7 cellular contexts compared by ENCODE assay signal in the genomic region with DNA sequence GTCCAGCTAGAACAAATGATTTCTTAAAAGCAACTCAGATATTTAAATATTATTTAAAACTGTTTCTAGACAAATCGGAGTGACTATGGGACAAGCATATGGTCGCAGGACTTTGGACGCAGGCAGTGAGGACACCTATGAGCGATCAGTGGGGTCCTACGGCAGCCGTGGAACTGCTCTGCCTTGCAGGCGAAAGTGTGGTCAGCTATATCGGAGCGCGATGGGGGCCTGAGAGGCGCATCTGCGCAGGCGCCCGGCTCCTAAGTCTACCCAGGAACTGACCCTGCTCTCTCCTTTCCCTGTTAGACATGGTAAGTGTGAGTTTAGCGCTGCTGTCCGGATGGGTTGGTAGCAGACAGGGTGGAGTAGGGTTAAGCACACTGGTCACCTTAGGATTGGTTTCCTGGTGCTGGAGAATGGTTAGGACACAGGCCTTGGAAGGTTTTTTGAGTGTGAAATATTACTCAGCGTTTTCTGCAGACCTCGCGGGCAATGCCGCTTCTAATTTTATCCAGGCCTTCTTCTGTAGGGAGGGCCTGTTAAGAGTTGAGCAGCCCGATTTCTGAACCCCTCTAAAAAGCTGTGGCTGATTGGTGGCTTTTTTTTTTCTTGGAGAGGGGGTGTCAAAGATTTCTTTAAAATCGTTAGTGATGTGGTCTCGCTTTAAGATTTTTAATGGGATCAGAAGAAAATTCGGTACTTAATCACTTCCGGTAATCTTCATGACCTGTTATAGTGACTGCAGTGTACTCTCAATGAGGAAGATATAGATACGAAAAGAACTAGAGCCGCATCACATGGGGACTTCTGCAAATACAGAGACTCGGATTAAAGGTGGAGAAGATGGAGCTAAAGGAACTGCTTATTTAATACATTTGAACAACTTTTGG. TPM values are rescaled to one million over a fixed set of nuclear protein-coding genes. Genes with fewer than 3 reads are reported as not detected.
A peak's percentile ranks its signal among the peaks of the same experiment; 100 is the strongest.
DNase-seq lines count a peak whose midpoint lies in the region; ATAC-seq and TF ChIP-seq lines count a peak whose summit lies in the region.

A gene (plus strand): TSS at position 293 of the 890 bp plus-strand sequence. CDS start 16 bp downstream, at position 309.

- under 1% methylated on average over 28 of the region's 28 CpGs for WGBS in hepatocyte (ENCODE audit: low lambda C conversion rate, missing lambda C conversion rate)

- DNase-seq in NCI-H2081 (lab: John Stamatoyannopoulos, UW) (peak; percentile 89 to 91), T1000 (lab: John Stamatoyannopoulos, UW) (peak; percentile 97), astrocyte of the hippocampus (ENCODE audit: low read depth, low spot score) (peak; percentile 99), hepatocyte (ENCODE audit: low spot score) (peak; percentile 98), renal cortical epithelial cell (ENCODE audit: low read depth) (peak; percentile 91)

- H3K27ac ChIP-seq in hepatocyte: peak within 1 kb of the TSS; percentile 81

- H4K20me1 ChIP-seq in hepatocyte (ENCODE audit: insufficient read depth, poor library complexity, severe bottlenecking): peaks cover 45% of the 10 kb centered on the region

- peak within 1 kb of the TSS; percentile 80 for H2AFZ ChIP-seq in hepatocyte

- H3K4me2 ChIP-seq in hepatocyte: peak within 1 kb of the TSS; percentile 90

- TF ChIP-seq CTCF in hepatocyte (IDR thresholded peaks at IDR 0.05; ENCODE audit: poor library complexity): no peak

- H3K9me3 ChIP-seq in hepatocyte (ENCODE audit: low read depth): no peaks in the 10 kb centered on the region

- no peaks in the 10 kb centered on the region for H3K36me3 ChIP-seq in hepatocyte (replicated peaks; ENCODE audit: insufficient read depth, low read depth)

- peak within 1 kb of the TSS; percentile 73 for H3K4me3 ChIP-seq in hepatocyte

- peaks cover 47% of the 10 kb centered on the region for H3K79me2 ChIP-seq in hepatocyte

- H3K27me3 ChIP-seq in hepatocyte: no peaks in the 10 kb centered on the region

- H3K9me2 ChIP-seq in hepatocyte (replicated peaks; ENCODE audit: insufficient read depth): no peaks in the 10 kb centered on the region

- ATAC-seq in GM18508 (IDR thresholded peaks at IDR 0.05; ENCODE audit: insufficient read depth, unreplicated experiment): peak; percentile 68
- peak; percentile 59 for ATAC-seq in HG03025 (IDR thresholded peaks at IDR 0.05; ENCODE audit: low FRiP score, unreplicated experiment)

- H3K4me1 ChIP-seq in hepatocyte (ENCODE audit: insufficient read depth): peaks cover 35% of the 10 kb centered on the region

RNA-seq across cellular contexts. Expression of the gene that starts here (rescaled TPM):
- 101 and 106 TPM in 2 replicates for total RNA-seq in hepatocyte
- polyA plus RNA-seq in hepatocyte: 25.9 and 28.6 TPM in 2 replicates
- 78.8 and 89.8 TPM in 2 replicates for total RNA-seq in renal cortical epithelial cell

Comparison
In these comparisons a context has a peak if more than half of its experiments do, and no peak if none do; other contexts are left out.
1. Peak in every context shown above with its lines: DNase-seq, ATAC-seq, H3K4me3 ChIP-seq and H3K27ac ChIP-seq.